In genomic region chr9:88280816-88281382, GRCh38 we compare ENCODE assay signal across 9 cellular contexts.
DNase-seq lines count a peak whose midpoint lies in the region; ATAC-seq, FAIRE-seq and TF ChIP-seq lines count a peak whose summit lies in the region.
"Had no signal": no experiment of that assay in that cellular context is flagged by ENCODE, and none has a peak within 500 bp of the region (broad histone marks: within the 10 kb centered on the region; RNA-seq: fewer than 3 reads in every experiment).

No MANE protein-coding gene starts in this region.

- peak overlapping the region; percentile 30 for H3K27ac Mint-ChIP-seq in progenitor cell of endocrine pancreas

- 0 out of 2 replicates have a peak overlapping the region, but pooled peaks have one; percentile 70 for H2AK5ac ChIP-seq in H1 (ENCODE audit: low read depth, low read length)

- peaks cover under 1% of the 10 kb centered on the region for H3K27me3 Mint-ChIP-seq in progenitor cell of endocrine pancreas

- no peak overlapping the region for H3K23ac ChIP-seq in H1 (ENCODE audit: insufficient read length)

- 0 out of 2 replicates have a peak overlapping the region, but pooled peaks have one; percentile 7 for H2BK20ac ChIP-seq in H1 (ENCODE audit: low read length)

- no peaks in the 10 kb centered on the region for H3K36me3 ChIP-seq in H7 (replicated peaks; ENCODE audit: control insufficient read depth, insufficient read depth, low read length)
- no peaks in the 10 kb centered on the region for H3K36me3 ChIP-seq in NT2/D1 (ENCODE audit: insufficient read depth, insufficient read length, low read length)
- no peaks in the 10 kb centered on the region for H3K36me3 ChIP-seq in H1 (ENCODE audit: control insufficient read depth in 2 of 4, insufficient read depth in 4 of 4, low read length in 3 of 4)

- WGBS in H1 (ENCODE audit: extremely low coverage in 1 of 2, insufficient coverage in 1 of 2, insufficient read length in 1 of 2, insufficient replicate concordance in 2 of 2, low coverage in 1 of 2, low lambda C conversion rate in 2 of 2, missing lambda C conversion rate in 1 of 2), 2 experiments = 58% methylated on average over 10 of the region's 10 CpGs; no CpG with 5 or more reads in 1 of the 2 experiments

- TF ChIP-seq RAD21 in H1 (IDR thresholded peaks at IDR 0.05 in 1 of 2, conservative IDR thresholded peaks at IDR 0.05 in 1 of 2; ENCODE audit: low read depth in 2 of 2, low read length in 2 of 2) = peak; percentile 42 to 59

- H3K4me2 ChIP-seq in H1 (ENCODE audit: insufficient read depth in 1 of 2, low read depth in 2 of 2, low read length in 2 of 2) = no peak overlapping the region

- no peaks in the 10 kb centered on the region for H3K23me2 ChIP-seq in H1 (ENCODE audit: low read depth, low read length)

- H3K27ac ChIP-seq in H1 (ENCODE audit: low read depth, low read length) = no peak overlapping the region
- H3K27ac ChIP-seq: psoas muscle had no signal

- H2BK15ac ChIP-seq in H1 (ENCODE audit: low read length) = no peak overlapping the region

- H2BK5ac ChIP-seq in H1 (ENCODE audit: low read depth, low read length) = peak overlapping the region; percentile 52; the same call in 1 of the 2 replicates

- peak overlapping the region; percentile 19 for H2BK120ac ChIP-seq in H1 (replicated peaks; ENCODE audit: low read depth, low read length)

- no peaks in the 10 kb centered on the region for H3K79me1 ChIP-seq in H1 (ENCODE audit: low read depth, low read length)

- peak overlapping the region; percentile 27 for H2AFZ ChIP-seq in H1 (ENCODE audit: low read length)

- no peak for TF ChIP-seq POLR2A in H1 (IDR thresholded peaks at IDR 0.05; ENCODE audit: control extremely low read depth in 1 of 2, low read depth in 2 of 2, low read length in 2 of 2)

- H3K4me1 ChIP-seq in NT2/D1 (ENCODE audit: insufficient read depth, insufficient read length) = peaks cover 4% of the 10 kb centered on the region
- peaks cover 0 to 5% (median 3%) of the 10 kb centered on the region in 4 experiments; a peak in 6 of 7 replicates for H3K4me1 ChIP-seq in H1 (replicated peaks in 1 of 4; ENCODE audit: control insufficient read depth in 3 of 4, insufficient read depth in 4 of 4, low read length in 3 of 4)
- H3K4me1 ChIP-seq: psoas muscle had no signal

- H3K14ac ChIP-seq in H1 (ENCODE audit: insufficient read length) = no peak overlapping the region

- TF ChIP-seq EP300 in H1 (IDR thresholded peaks at IDR 0.05; ENCODE audit: borderline replicate concordance in 1 of 2, low read depth in 2 of 2, low read length in 2 of 2) = no peak

- peaks cover 2% of the 10 kb centered on the region for H3K4me1 Mint-ChIP-seq in progenitor cell of endocrine pancreas (ENCODE audit: low read depth)

- CTCF ChIA-PET in H1 (lab: Charles Lee; ENCODE audit: partially characterized antibody) = interaction anchor here (1.1 to 1.8 kb wide), 4 partner anchors 12 to 113 kb away, joined by 3 to 5 read pairs (median 4); no protein-coding TSS in a partner anchor

- no peak overlapping the region for H3K4ac ChIP-seq in H1 (replicated peaks; ENCODE audit: insufficient read length, low read depth, low read length)

- H3K9me3 Mint-ChIP-seq in progenitor cell of endocrine pancreas (ENCODE audit: low read depth) = peaks cover 18% of the 10 kb centered on the region

- H3K18ac ChIP-seq in H1 (ENCODE audit: extremely low read depth, low read length) = peak overlapping the region; percentile 62; the same call in 1 of the 2 replicates

- H3K9me3 ChIP-seq in NT2/D1 (ENCODE audit: insufficient read depth, low read length) (peaks cover 24% of the 10 kb centered on the region), H1 (ENCODE audit: insufficient read depth in 2 of 2, low read depth in 1 of 2, low read length in 1 of 2) (peaks cover 3 to 4% of the 10 kb centered on the region in 2 experiments; a peak in 3 of 4 replicates)
- H3K9me3 ChIP-seq: psoas muscle had no signal

- H4K20me1 ChIP-seq in H1 (replicated peaks in 1 of 2; ENCODE audit: control insufficient read depth in 1 of 2, insufficient read depth in 2 of 2, low read length in 2 of 2) = no peaks in the 10 kb centered on the region

- H3K4me3 ChIP-seq in H7 (ENCODE audit: insufficient read depth, low read depth, low read length) (no peak overlapping the region), NT2/D1 (ENCODE audit: insufficient read length, low read depth) (no peak overlapping the region), H1 (ENCODE audit: extremely low read depth in 1 of 4, insufficient read depth in 2 of 4, low read depth in 3 of 4, low read length in 4 of 4) (no peak overlapping the region)
- H3K4me3 ChIP-seq: psoas muscle had no signal

- TF ChIP-seq CTCF in H1 (IDR thresholded peaks at IDR 0.05; ENCODE audit: control extremely low read depth in 1 of 3, insufficient read depth in 1 of 3, low read depth in 1 of 3, low read length in 3 of 3) (peak; percentile 21 to 27 (median 22); a peak in 3 of 4 replicates), progenitor cell of endocrine pancreas (IDR thresholded peaks at IDR 0.05; ENCODE audit: unreplicated experiment) (no peak)

- H3K9ac ChIP-seq in NT2/D1 (ENCODE audit: insufficient read length, low read depth) = no peak overlapping the region
- H3K9ac ChIP-seq in H1 (replicated peaks in 1 of 4; ENCODE audit: extremely low read depth in 1 of 4, low read depth in 3 of 4, low read length in 3 of 4) = no peak overlapping the region

- POLR2A ChIA-PET in H1 (lab: Charles Lee; ENCODE audit: partially characterized antibody) = interaction anchor here (1.1 kb wide), 1 partner anchor 106 kb away, joined by 3 read pairs; no protein-coding TSS in a partner anchor

- H3K36me3 Mint-ChIP-seq in progenitor cell of endocrine pancreas (ENCODE audit: insufficient read depth) = no peaks in the 10 kb centered on the region

- FAIRE-seq in H1 (lab: Jason Lieb, UNC) = peak; percentile 36
- FAIRE-seq: islet of Langerhans had no signal

- ATAC-seq in activated CD4-positive, CD25-positive, alpha-beta regulatory T cell treated with anti-CD3 and anti-CD28 coated beads, Interleukin-2, amount 50 U/mL, for 24 hours = no peak
- no peak for ATAC-seq in GM19452 (IDR thresholded peaks at IDR 0.05; ENCODE audit: unreplicated experiment)
- ATAC-seq: psoas muscle had no signal

- H3K27me3 ChIP-seq in H7 (ENCODE audit: control insufficient read depth, insufficient read depth, low read length) (no peaks in the 10 kb centered on the region), NT2/D1 (ENCODE audit: insufficient read depth, insufficient read length) (no peaks in the 10 kb centered on the region), H1 (replicated peaks in 1 of 4; ENCODE audit: control insufficient read depth in 3 of 4, extremely low read depth in 1 of 4, insufficient read depth in 3 of 4, low read length in 3 of 4) (no peaks in the 10 kb centered on the region)

- H3K56ac ChIP-seq in H1 (replicated peaks; ENCODE audit: insufficient read length, low read depth, low read length) = no peak overlapping the region

- H3K79me2 ChIP-seq in H1 (ENCODE audit: control insufficient read depth in 1 of 2, insufficient read depth in 2 of 2, low read length in 2 of 2) = no peaks in the 10 kb centered on the region

- DNase-seq in H7 (peak; percentile 50), NT2/D1 (ENCODE audit: low read depth, low spot score) (peak; percentile 65), H1 (ENCODE audit: low read depth in 1 of 2, low spot score in 2 of 2) (peak; percentile 19 to 52), progenitor cell of endocrine pancreas (ENCODE audit: low spot score, unreplicated experiment) (no peak), NCI-H1092 (lab: John Stamatoyannopoulos, UW) (no peak)
- DNase-seq: psoas muscle had no signal

- peak overlapping the region; percentile 13 for H4K91ac ChIP-seq in H1 (replicated peaks; ENCODE audit: insufficient read length, low read length)

- H2BK12ac ChIP-seq in H1 (ENCODE audit: low read depth, low read length) = peak overlapping the region; percentile 96; the same call in 1 of the 2 replicates

- H3K4me3 Mint-ChIP-seq in progenitor cell of endocrine pancreas (ENCODE audit: low read depth) = no peak overlapping the region

- H4K5ac ChIP-seq in H1 (ENCODE audit: insufficient read length, low read depth, low read length) = no peak overlapping the region

- H4K8ac ChIP-seq in H1 (ENCODE audit: extremely low read depth, insufficient read depth, low read length) = no peak overlapping the region

TF ChIP-seq in H1, 55 proteins besides CTCF, POLR2A, EP300 and RAD21:
- TF ChIP-seq JUND (IDR thresholded peaks at IDR 0.05; ENCODE audit: low read length) (peak; percentile 70), TBP (IDR thresholded peaks at IDR 0.05; ENCODE audit: low read depth, low read length) (no peak)

Comparison
In these comparisons a context has a peak if more than half of its experiments do, and no peak if none do; other contexts are left out.
1. DNase-seq: peak in H7 (single experiment), NT2/D1 (single experiment) and H1 (2 of 2); none in progenitor cell of endocrine pancreas (single experiment) and NCI-H1092 (single experiment).